Comparison of ENCODE assay signal across 8 cellular contexts in the genomic region with DNA sequence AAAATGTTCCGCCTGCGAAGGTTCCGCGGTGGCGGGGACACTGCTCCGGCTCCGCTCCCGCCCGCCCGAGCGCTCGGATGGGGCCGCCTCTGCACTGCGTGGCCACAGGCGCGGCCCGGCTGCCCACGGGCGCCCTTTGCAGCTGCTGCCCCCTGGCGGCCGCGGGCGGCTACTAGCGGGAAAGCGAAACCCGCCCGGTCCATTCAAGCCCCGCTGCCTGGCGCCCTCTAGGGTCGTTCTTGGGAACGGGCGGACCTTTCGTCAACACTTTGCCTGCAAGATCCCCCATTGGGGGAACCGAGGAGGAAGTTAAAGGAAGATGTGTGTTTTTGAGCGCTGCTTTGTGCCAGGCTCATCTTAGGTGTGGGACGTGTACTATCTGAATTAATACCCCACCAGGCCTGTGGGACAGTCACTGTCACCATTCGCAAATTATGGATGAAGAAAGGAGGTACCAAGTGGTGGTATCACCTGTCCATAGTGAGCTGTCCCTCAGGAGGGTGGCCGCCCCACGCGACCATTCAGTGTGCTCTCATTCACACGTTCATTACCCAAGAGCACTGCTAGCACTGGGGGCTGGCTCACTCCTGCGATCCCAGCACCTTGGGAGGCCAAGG. TPM values are rescaled to one million over a fixed set of nuclear protein-coding genes. Genes with fewer than 3 reads are reported as not detected.
DNase-seq lines count a peak whose midpoint lies in the region; ATAC-seq and TF ChIP-seq lines count a peak whose summit lies in the region.

No MANE protein-coding gene starts in this region.

- no peaks in the 10 kb centered on the region for H3K9me2 ChIP-seq in Karpas-422 (replicated peaks; ENCODE audit: insufficient read depth, low read length)

- H3K9me3 Mint-ChIP-seq in CD4-positive, alpha-beta T cell = no peaks in the 10 kb centered on the region
- H3K9me3 Mint-ChIP-seq in naive thymus-derived CD4-positive, alpha-beta T cell = peaks cover 0 to 3% (median 0%) of the 10 kb centered on the region in 11 donors
- no peaks in the 10 kb centered on the region for H3K9me3 Mint-ChIP-seq in stimulated activated memory B cell treated with anti-CD40 and anti-IgM and Interleukin-4, amounts not matched to agents 10 μg/mL and 1 μg/mL and 100 μg/mL, for 72 hours

- ATAC-seq in CD4-positive, alpha-beta T cell (ENCODE audit: poor library complexity) = peak; percentile 93
- peak; percentile 61 for ATAC-seq in GM21390 (IDR thresholded peaks at IDR 0.05; ENCODE audit: unreplicated experiment)
- peak; percentile 98 for ATAC-seq in naive thymus-derived CD4-positive, alpha-beta T cell
- peak; percentile 89 for ATAC-seq in stimulated activated memory B cell treated with anti-CD40 and anti-IgM and Interleukin-4, amounts not matched to agents 10 μg/mL and 1 μg/mL and 100 μg/mL, for 72 hours

- H3K27ac Mint-ChIP-seq in CD4-positive, alpha-beta T cell = peak overlapping the region; percentile 70
- H3K27ac Mint-ChIP-seq in naive thymus-derived CD4-positive, alpha-beta T cell = peak overlapping the region; percentile 11 to 92 (median 87)
- no peak overlapping the region for H3K27ac Mint-ChIP-seq in stimulated activated memory B cell treated with anti-CD40 and anti-IgM and Interleukin-4, amounts not matched to agents 10 μg/mL and 1 μg/mL and 100 μg/mL, for 72 hours

- no peaks in the 10 kb centered on the region for H4K20me1 ChIP-seq in Karpas-422 (ENCODE audit: insufficient read depth, low read depth, low read length)

- H3K4me1 Mint-ChIP-seq in CD4-positive, alpha-beta T cell (ENCODE audit: low read depth) = peaks cover 11% of the 10 kb centered on the region
- peaks cover 5 to 14% (median 10%) of the 10 kb centered on the region in 7 donors for H3K4me1 Mint-ChIP-seq in naive thymus-derived CD4-positive, alpha-beta T cell
- H3K4me1 Mint-ChIP-seq in stimulated activated memory B cell treated with anti-CD40 and anti-IgM and Interleukin-4, amounts not matched to agents 10 μg/mL and 1 μg/mL and 100 μg/mL, for 72 hours = peaks cover 36% of the 10 kb centered on the region

- no peak overlapping the region for H3K27ac ChIP-seq in CD4-positive, alpha-beta T cell (ENCODE audit: low read depth, low read length)
- H3K27ac ChIP-seq in Karpas-422 (ENCODE audit: low read length) = no peak overlapping the region
- H3K27ac ChIP-seq in naive thymus-derived CD4-positive, alpha-beta T cell (ENCODE audit: low read depth, low read length) = peak overlapping the region; percentile 46

- CTCF ChIA-PET in CD4-positive, alpha-beta T cell (lab: Charles Lee) = interaction anchor here (0.7 to 3.9 kb wide), 30 partner anchors 8 to 1401 kb away, joined by 3 to 44 read pairs (median 6); partner anchors contain the start of genes CDCA4, CLBA1 and GPR132
- CTCF ChIA-PET in naive thymus-derived CD4-positive, alpha-beta T cell (lab: Charles Lee) = interaction anchor here (0.6 to 5.5 kb wide), 18 partner anchors 9 to 182 kb away, joined by 3 to 54 read pairs (median 4); partner anchors contain the start of genes CDCA4 and CLBA1

- POLR2A ChIA-PET in CD4-positive, alpha-beta T cell (lab: Charles Lee) = interaction anchor here (0.8 to 3.7 kb wide), 9 partner anchors 13 to 293 kb away, joined by 3 to 20 read pairs (median 7); partner anchors contain the start of genes CDCA4, GPR132 and SIVA1
- POLR2A ChIA-PET in naive thymus-derived CD4-positive, alpha-beta T cell (lab: Charles Lee) = interaction anchor here (0.9 to 2.5 kb wide), 9 partner anchors 10 to 70 kb away, joined by 3 to 10 read pairs (median 8); partner anchors contain the start of gene GPR132

- H3K36me3 Mint-ChIP-seq in CD4-positive, alpha-beta T cell (ENCODE audit: low read depth) = peaks cover 25% of the 10 kb centered on the region
- peaks cover 0 to 3% (median 0%) of the 10 kb centered on the region in 5 donors for H3K36me3 Mint-ChIP-seq in naive thymus-derived CD4-positive, alpha-beta T cell
- peaks cover 24% of the 10 kb centered on the region for H3K36me3 Mint-ChIP-seq in stimulated activated memory B cell treated with anti-CD40 and anti-IgM and Interleukin-4, amounts not matched to agents 10 μg/mL and 1 μg/mL and 100 μg/mL, for 72 hours

- H3K79me2 ChIP-seq in Karpas-422 (ENCODE audit: low read length) = no peaks in the 10 kb centered on the region

- peak; percentile 86 to 96 (median 92) for DNase-seq in CD4-positive, alpha-beta T cell
- peak; percentile 98 for DNase-seq in Karpas-422
- DNase-seq in activated T-cell treated with anti-CD3 and anti-CD28 coated beads for 4 hours = peak; percentile 93
- DNase-seq in epithelial cell of proximal tubule (ENCODE audit: low read depth) = no peak
- peak; percentile 83 to 96 (median 89) for DNase-seq in naive thymus-derived CD4-positive, alpha-beta T cell

- H3K4me1 ChIP-seq in Karpas-422 (ENCODE audit: low read length) = peaks cover 3% of the 10 kb centered on the region
- H3K4me1 ChIP-seq in naive thymus-derived CD4-positive, alpha-beta T cell (ENCODE audit: control insufficient read depth in 2 of 2, insufficient read depth in 2 of 2, low read length in 2 of 2) = peaks cover 0 to 9% of the 10 kb centered on the region in 2 donors

- peak; percentile 100 for TF ChIP-seq CTCF in CD4-positive, alpha-beta T cell (IDR thresholded peaks at IDR 0.05)
- TF ChIP-seq CTCF in epithelial cell of proximal tubule (conservative IDR thresholded peaks at IDR 0.05; ENCODE audit: low read depth, low read length) = peak; percentile 99

- H3K36me3 ChIP-seq in Karpas-422 (ENCODE audit: insufficient read depth, low read length) = no peaks in the 10 kb centered on the region
- peaks cover 3 to 14% (median 6%) of the 10 kb centered on the region in 3 experiments for H3K36me3 ChIP-seq in naive thymus-derived CD4-positive, alpha-beta T cell (ENCODE audit: control insufficient read depth in 2 of 3, insufficient read depth in 3 of 3, low read length in 3 of 3)

- no peaks in the 10 kb centered on the region for H3K27me3 ChIP-seq in CD4-positive, alpha-beta T cell (ENCODE audit: control insufficient read depth, insufficient read depth, low read length)
- H3K27me3 ChIP-seq in Karpas-422 (ENCODE audit: low read length) = 0 out of 2 replicates have a peak, but pooled peaks cover 3% of the 10 kb centered on the region
- no peaks in the 10 kb centered on the region for H3K27me3 ChIP-seq in naive thymus-derived CD4-positive, alpha-beta T cell (ENCODE audit: control insufficient read depth in 2 of 2, insufficient read depth in 2 of 2, low read length in 2 of 2)

- no peak overlapping the region for H3K4me2 ChIP-seq in Karpas-422 (ENCODE audit: low read depth, low read length, poor library complexity, severe bottlenecking)

- no peaks in the 10 kb centered on the region for H3K9me3 ChIP-seq in CD4-positive, alpha-beta T cell (ENCODE audit: control insufficient read depth, low read length)
- H3K9me3 ChIP-seq in Karpas-422 (ENCODE audit: low read length) = no peaks in the 10 kb centered on the region
- no peaks in the 10 kb centered on the region for H3K9me3 ChIP-seq in naive thymus-derived CD4-positive, alpha-beta T cell (ENCODE audit: control insufficient read depth in 2 of 3, low read length in 3 of 3)

- H3K9ac ChIP-seq in Karpas-422 (ENCODE audit: low read length) = no peak overlapping the region

- intact Hi-C loops in CD4-positive, alpha-beta T cell (cut with DNase I, micrococcal nuclease) = loop anchor here (1.0 to 5.0 kb wide), 8 partner anchors 15 to 306 kb away; partner anchors contain the start of gene CDCA4 (in 2 of the 2)
- intact Hi-C loops in naive thymus-derived CD4-positive, alpha-beta T cell (cut with micrococcal nuclease) = loop anchor here (1.0 to 5.0 kb wide), 11 partner anchors 15 to 306 kb away; partner anchors contain the start of genes CDCA4 (in 2 of the 2), CLBA1 (in 1 of the 2) and GPR132 (in 1 of the 2)

- peaks cover 5% of the 10 kb centered on the region for H3K27me3 Mint-ChIP-seq in CD4-positive, alpha-beta T cell
- peaks cover 0 to 7% (median 0%) of the 10 kb centered on the region in 5 donors for H3K27me3 Mint-ChIP-seq in naive thymus-derived CD4-positive, alpha-beta T cell
- H3K27me3 Mint-ChIP-seq in stimulated activated memory B cell treated with anti-CD40 and anti-IgM and Interleukin-4, amounts not matched to agents 10 μg/mL and 1 μg/mL and 100 μg/mL, for 72 hours = no peaks in the 10 kb centered on the region

- H3K4me3 ChIP-seq in Karpas-422 (ENCODE audit: low read length) (no peak overlapping the region), epithelial cell of proximal tubule (ENCODE audit: low read depth, low read length) (no peak overlapping the region)
- no peak overlapping the region for H3K4me3 ChIP-seq in naive thymus-derived CD4-positive, alpha-beta T cell (ENCODE audit: low read length)

- H2AFZ ChIP-seq in Karpas-422 (ENCODE audit: low read length) = no peak overlapping the region

- peak overlapping the region; percentile 67 for H3K4me3 Mint-ChIP-seq in CD4-positive, alpha-beta T cell
- peak overlapping the region in 7 of 10 donors; percentile 16 to 56 (median 44) for H3K4me3 Mint-ChIP-seq in naive thymus-derived CD4-positive, alpha-beta T cell
- no peak overlapping the region for H3K4me3 Mint-ChIP-seq in stimulated activated memory B cell treated with anti-CD40 and anti-IgM and Interleukin-4, amounts not matched to agents 10 μg/mL and 1 μg/mL and 100 μg/mL, for 72 hours

RNA-seq across cellular contexts. Expression of gene GPR132, which starts 19.4 kb away (rescaled TPM):
- 10 to 100 TPM; 64.4 to 66.7 TPM for total RNA-seq in CD4-positive, alpha-beta T cell
- total RNA-seq in Karpas-422 (2014; rRNA removed; shearing (Covaris generic); ENCODE audit: low replicate concordance) = not detected in 2 replicates
- 0.25 TPM for polyA plus RNA-seq in PFSK-1 (2012; ENCODE audit: insufficient read length, low read depth)
- total RNA-seq in epithelial cell of proximal tubule = 0.29 and 0.43 TPM in 2 replicates
- 10 to 100 TPM; 37.8 to 58.7 (median 45.2) TPM for total RNA-seq in naive thymus-derived CD4-positive, alpha-beta T cell
- 10 to 100 TPM in 1 of 2 donors, 1 to 10 TPM in 1; 9.3 to 40.2 TPM for polyA plus RNA-seq in naive thymus-derived CD4-positive, alpha-beta T cell

RNA-seq across cellular contexts. Expression of gene CDCA4, which starts 24.9 kb away (rescaled TPM):
- total RNA-seq in CD4-positive, alpha-beta T cell = 10 to 100 TPM; 17.7 to 18.8 TPM
- total RNA-seq in Karpas-422 (2014; rRNA removed; shearing (Covaris generic); ENCODE audit: low replicate concordance) = 25.2 and 33.5 TPM in 2 replicates
- polyA plus RNA-seq in PFSK-1 (2012; ENCODE audit: insufficient read length, low read depth) = 30.9 TPM
- 46.9 and 78.7 TPM in 2 replicates for total RNA-seq in epithelial cell of proximal tubule
- total RNA-seq in naive thymus-derived CD4-positive, alpha-beta T cell = 10 to 100 TPM; 12.7 to 47.8 (median 14.0) TPM
- polyA plus RNA-seq in naive thymus-derived CD4-positive, alpha-beta T cell = 10 to 100 TPM in 1 of 2 donors, 1 to 10 TPM in 1; 8.0 to 12.1 TPM

Comparison
In these comparisons a context has a peak if more than half of its experiments do, and no peak if none do; other contexts are left out.
1. RNA of gene GPR132, which starts 19.4 kb away (total RNA-seq): 64.4 to 66.7 TPM in CD4-positive, alpha-beta T cell and 37.8 to 58.7 TPM in naive thymus-derived CD4-positive, alpha-beta T cell; 0.29 to 0.43 TPM in epithelial cell of proximal tubule and not detected in Karpas-422; every median in the first group is over 10 times any median in the second.
2. Peak in every context shown above with its lines, with median percentiles within 50 percentile points of each other: ATAC-seq.